In the genomic region with DNA sequence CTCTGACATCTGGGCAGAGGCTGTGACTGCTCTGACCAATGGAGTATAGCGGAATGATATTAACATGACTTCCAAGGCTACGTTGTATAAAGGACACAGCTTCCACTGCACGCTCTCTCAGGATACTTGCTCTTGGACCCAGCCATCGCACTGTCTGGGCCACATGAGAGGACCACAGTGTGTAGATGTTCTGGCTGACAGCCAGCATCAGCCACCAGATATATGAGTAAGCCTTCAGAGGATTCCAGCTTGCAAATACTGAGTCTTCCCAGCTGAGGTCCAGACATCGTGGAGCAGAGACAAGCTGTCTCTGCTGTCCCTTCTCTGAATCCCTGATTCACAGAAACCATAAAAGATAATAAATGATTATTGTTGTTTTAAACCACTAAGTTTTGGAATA, we compare ENCODE assay signal across 22 cellular contexts.
DNase-seq lines count a peak whose midpoint lies in the region; ATAC-seq, FAIRE-seq and TF ChIP-seq lines count a peak whose summit lies in the region.
"Had no signal": no experiment of that assay in that cellular context is flagged by ENCODE, and none has a peak within 500 bp of the region (broad histone marks: within the 10 kb centered on the region; RNA-seq: fewer than 3 reads in every experiment).

No MANE protein-coding gene starts in this region.

- no peak overlapping the region for H2BK12ac ChIP-seq in mesenchymal stem cell (ENCODE audit: low read length in 2 of 2)

- 45% methylated on average over 5 of the region's 5 CpGs for WGBS in K562 (ENCODE audit: insufficient coverage, low coverage, missing lambda C conversion rate)
- WGBS in mesenchymal stem cell, result 96% methylated on average over 4 of the region's 5 CpGs

- H3K27me3 ChIP-seq in K562 (ENCODE audit: control insufficient read depth in 2 of 2, insufficient read depth in 2 of 2, low read length in 2 of 2) (no peaks in the 10 kb centered on the region), mesenchymal stem cell (ENCODE audit: control insufficient read depth in 1 of 2, insufficient read depth in 1 of 2, low read length in 2 of 2) (peaks cover 0 to 8% of the 10 kb centered on the region in 2 experiments), osteoblast (ENCODE audit: insufficient read depth, low read length) (peaks cover 5% of the 10 kb centered on the region)
- H3K27me3 ChIP-seq: adrenal gland, BE2C had no signal

- CTCF ChIA-PET in K562 (lab: Yijun Ruan, JAX; ENCODE audit: low intra/inter-chr PET ratio), result no interaction called here

- no peak overlapping the region for H2BK120ac ChIP-seq in mesenchymal stem cell (ENCODE audit: low read depth, low read length)

- H3K9ac ChIP-seq in K562 (ENCODE audit: insufficient read depth in 1 of 2, low read depth in 2 of 2, low read length in 2 of 2), result no peak overlapping the region
- H3K9ac ChIP-seq in mesenchymal stem cell (ENCODE audit: low read length), result no peak overlapping the region

- H3K79me2 ChIP-seq in K562 (ENCODE audit: control insufficient read depth, insufficient read depth, low read length) (no peaks in the 10 kb centered on the region), osteoblast (ENCODE audit: insufficient read depth, low read length) (no peaks in the 10 kb centered on the region)

- TF ChIP-seq EP300 in K562 (IDR thresholded peaks at IDR 0.05; ENCODE audit: low read length), result no peak

- H3K79me1 ChIP-seq in mesenchymal stem cell (replicated peaks; ENCODE audit: low read length, poor library complexity, severe bottlenecking), result no peaks in the 10 kb centered on the region

- no peak overlapping the region for H3K27ac ChIP-seq in K562 (ENCODE audit: extremely low read depth, low read depth, low read length)
- H3K27ac ChIP-seq in mesenchymal stem cell (ENCODE audit: low read length, poor library complexity, severe bottlenecking), result no peak overlapping the region
- H3K27ac ChIP-seq in osteoblast (ENCODE audit: low read depth, low read length), result no peak overlapping the region
- H3K27ac ChIP-seq: adrenal gland had no signal

- no peak overlapping the region for H3K4me2 ChIP-seq in K562 (ENCODE audit: insufficient read depth, low read length)
- no peak overlapping the region for H3K4me2 ChIP-seq in mesenchymal stem cell (ENCODE audit: low read length, poor library complexity, severe bottlenecking)
- H3K4me2 ChIP-seq in osteoblast (ENCODE audit: insufficient read depth, low read length), result no peak overlapping the region

- FAIRE-seq in K562 (lab: Jason Lieb, UNC), result peak; percentile 26
- FAIRE-seq: kidney had no signal

- TF ChIP-seq CTCF in K562 (IDR thresholded peaks at IDR 0.05 in 2 of 3, conservative IDR thresholded peaks at IDR 0.05 in 1 of 3; ENCODE audit: insufficient read depth in 2 of 3, low read depth in 1 of 3, low read length in 3 of 3) (no peak), osteoblast (IDR thresholded peaks at IDR 0.05; ENCODE audit: extremely low read depth, low read depth, low read length) (no peak)

- no peak overlapping the region for H3K18ac ChIP-seq in mesenchymal stem cell (ENCODE audit: low read depth in 1 of 2, low read length in 2 of 2)

- intact Hi-C loops in K562 (cut with micrococcal nuclease), result loop anchor here (10.0 kb wide), 1 partner anchor 176 kb away; no protein-coding TSS in a partner anchor

- H3K36me3 ChIP-seq in K562 (ENCODE audit: control insufficient read depth, insufficient read depth, low read length), result no peaks in the 10 kb centered on the region
- H3K36me3 ChIP-seq in mesenchymal stem cell (ENCODE audit: control insufficient read depth in 1 of 2, insufficient read depth in 2 of 2, low read depth in 1 of 2, low read length in 2 of 2), result no peaks in the 10 kb centered on the region
- no peaks in the 10 kb centered on the region for H3K36me3 ChIP-seq in osteoblast (ENCODE audit: insufficient read depth, low read length)
- H3K36me3 ChIP-seq: adrenal gland, BE2C had no signal

- H2AK5ac ChIP-seq in mesenchymal stem cell (ENCODE audit: low read length, severe bottlenecking), result no peak overlapping the region

- H3K4ac ChIP-seq in mesenchymal stem cell (ENCODE audit: low read depth in 1 of 2, low read length in 2 of 2), result no peak overlapping the region

- no peak overlapping the region for H2BK5ac ChIP-seq in mesenchymal stem cell (ENCODE audit: low read depth, low read length, poor library complexity, severe bottlenecking)

- POLR2A ChIA-PET in K562 (lab: Yijun Ruan, JAX), result no interaction called here

- TF ChIP-seq RAD21 in K562 (CRISPR knock-in tag; conservative IDR thresholded peaks at IDR 0.05 in 1 of 2, IDR thresholded peaks at IDR 0.05 in 1 of 2), result no peak

- no peaks in the 10 kb centered on the region; the same call in 1 of the 2 replicates for H4K20me1 ChIP-seq in K562 (replicated peaks; ENCODE audit: control insufficient read depth, insufficient read depth, low read length)
- H4K20me1 ChIP-seq in osteoblast (ENCODE audit: insufficient read depth, low read length), result no peaks in the 10 kb centered on the region

- no peak; the same call in 2 of the 3 replicates for ATAC-seq in K562
- ATAC-seq: activated CD8-positive, alpha-beta memory T cell treated with anti-CD3 and anti-CD28 coated beads, Interleukin-2, amount 10 ng/mL, durations not matched to agents 7 days and 5 days; natural killer cell had no signal

- in situ Hi-C loops in K562 (cut with MboI), result no loop called here

- H3K14ac ChIP-seq in mesenchymal stem cell (ENCODE audit: low read length in 2 of 2), result no peak overlapping the region

- H3K23ac ChIP-seq in mesenchymal stem cell (ENCODE audit: low read length in 2 of 2), result no peak overlapping the region

- no TSS peak for BruUV-seq in K562 (replicated peaks; lab: Mats Ljungman, UMichigan)

- DNase-seq in ELR (ENCODE audit: low read depth), result peak; percentile 49
- peak; percentile 60 for DNase-seq in LHCN-M2 (ENCODE audit: low read depth)
- peak in 1 of 4 experiments; percentile 43 for DNase-seq in K562 (ENCODE audit: extremely low read depth in 1 of 4, low spot score in 3 of 4)
- peak; percentile 16 for DNase-seq in mesenchymal stem cell
- no peak for DNase-seq in HUDEP-2 (lab: John Stamatoyannopoulos, UW; ENCODE audit: unreplicated experiment in 76 of 76)
- DNase-seq in ecto neural progenitor cell (ENCODE audit: low spot score), result no peak
- DNase-seq in osteoblast (ENCODE audit: insufficient read length, low spot score, missing footprints), result no peak
- no peak for DNase-seq in GDM1 (lab: John Stamatoyannopoulos, UW)
- DNase-seq: activated CD4-positive, CD25-positive, alpha-beta regulatory T cell treated with anti-CD3 and anti-CD28 coated beads, Interleukin-2, amount 50 U/mL, for 72 hours; activated CD8-positive, alpha-beta memory T cell treated with anti-CD3 and anti-CD28 coated beads, Interleukin-2, amount 10 ng/mL, durations not matched to agents 7 days and 5 days; adrenal gland; BE2C; cerebellar nuclear complex; hypothalamus; kidney; mesendoderm; natural killer cell; NCI-H1092 treated with DMSO at 0.1 percent for 48 hours; NCI-H2107; NCI-H748 treated with DMSO at 0.1 percent for 48 hours; OCI-M1; stimulated activated CD4-positive, alpha-beta T cell treated with anti-CD3 and anti-CD28 coated beads, Interleukin-2, amount 100 ng/mL, for 48 hours had no signal

- H2AFZ ChIP-seq in K562 (ENCODE audit: low read depth, low read length) (no peak overlapping the region), mesenchymal stem cell (ENCODE audit: low read depth, low read length) (no peak overlapping the region), osteoblast (ENCODE audit: low read length) (no peak overlapping the region)

- no peak overlapping the region for H4K91ac ChIP-seq in mesenchymal stem cell (ENCODE audit: low read length)

- no peaks in the 10 kb centered on the region for H3K9me1 ChIP-seq in K562 (ENCODE audit: control insufficient read depth, insufficient read depth, low read length)

- H3K4me1 ChIP-seq in K562 (replicated peaks in 1 of 2; ENCODE audit: control insufficient read depth in 2 of 2, insufficient read depth in 2 of 2, low read length in 2 of 2) (peaks cover 4 to 7% of the 10 kb centered on the region in 2 experiments; a peak in 4 of 5 replicates), mesenchymal stem cell (ENCODE audit: control insufficient read depth, insufficient read depth, low read depth, low read length) (peaks cover 2% of the 10 kb centered on the region), osteoblast (ENCODE audit: insufficient read depth, low read length) (peaks cover 10% of the 10 kb centered on the region)
- H3K4me1 ChIP-seq: adrenal gland, BE2C had no signal

- no peaks in the 10 kb centered on the region for H3K9me3 ChIP-seq in K562 (replicated peaks; ENCODE audit: control insufficient read depth, insufficient read depth, low read depth, low read length)
- no peaks in the 10 kb centered on the region for H3K9me3 ChIP-seq in mesenchymal stem cell (ENCODE audit: control insufficient read depth, low read length)
- no peaks in the 10 kb centered on the region for H3K9me3 ChIP-seq in osteoblast (ENCODE audit: low read depth, low read length)
- H3K9me3 ChIP-seq: adrenal gland, BE2C had no signal

- TF ChIP-seq POLR2A in K562 (conservative IDR thresholded peaks at IDR 0.05), result no peak

- H3K4me3 ChIP-seq in K562, result no peak overlapping the region
- no peak overlapping the region for H3K4me3 ChIP-seq in mesenchymal stem cell (ENCODE audit: insufficient read depth in 1 of 2, low read depth in 1 of 2, low read length in 2 of 2)
- no peak overlapping the region for H3K4me3 ChIP-seq in osteoblast (ENCODE audit: insufficient read depth, low read length)
- H3K4me3 ChIP-seq: adrenal gland had no signal

- no peak overlapping the region for H2BK15ac ChIP-seq in mesenchymal stem cell (ENCODE audit: low read depth, poor library complexity, severe bottlenecking)

- H4K8ac ChIP-seq in mesenchymal stem cell (ENCODE audit: low read length), result no peak overlapping the region

TF ChIP-seq in K562, 482 proteins besides CTCF, POLR2A, EP300 and RAD21:
- TF ChIP-seq PHTF2 (CRISPR knock-in tag; IDR thresholded peaks at IDR 0.05), result no peak
- no peak for TF ChIP-seq MCM3 (IDR thresholded peaks at IDR 0.05)
- TF ChIP-seq ZKSCAN3 (CRISPR knock-in tag; IDR thresholded peaks at IDR 0.05), result no peak
- TF ChIP-seq POLR3G (IDR thresholded peaks at IDR 0.05; ENCODE audit: extremely low read depth, insufficient read length, insufficient replicate concordance), result no peak
- TF ChIP-seq L3MBTL2 (IDR thresholded peaks at IDR 0.05), result peak; percentile 49
- TF ChIP-seq NFIC (IDR thresholded peaks at IDR 0.05), result peak; percentile 73
- no peak for TF ChIP-seq MAFF (IDR thresholded peaks at IDR 0.05; ENCODE audit: low read length)

Comparison
In these comparisons a context has a peak if more than half of its experiments do, and no peak if none do; other contexts are left out.
1. DNase-seq: peak in ELR (single experiment), LHCN-M2 (single experiment) and mesenchymal stem cell (single experiment); none in HUDEP-2 (0 of 76), ecto neural progenitor cell (single experiment), osteoblast (single experiment) and GDM1 (single experiment).